In genomic region chr2:238426568-238427434, GRCh38 we compare ENCODE assay signal across 8 cellular contexts. TPM values are rescaled to one million over a fixed set of nuclear protein-coding genes. Genes with fewer than 3 reads are reported as not detected.
DNase-seq lines count a peak whose midpoint lies in the region; ATAC-seq, FAIRE-seq and TF ChIP-seq lines count a peak whose summit lies in the region.

A gene with protein sequence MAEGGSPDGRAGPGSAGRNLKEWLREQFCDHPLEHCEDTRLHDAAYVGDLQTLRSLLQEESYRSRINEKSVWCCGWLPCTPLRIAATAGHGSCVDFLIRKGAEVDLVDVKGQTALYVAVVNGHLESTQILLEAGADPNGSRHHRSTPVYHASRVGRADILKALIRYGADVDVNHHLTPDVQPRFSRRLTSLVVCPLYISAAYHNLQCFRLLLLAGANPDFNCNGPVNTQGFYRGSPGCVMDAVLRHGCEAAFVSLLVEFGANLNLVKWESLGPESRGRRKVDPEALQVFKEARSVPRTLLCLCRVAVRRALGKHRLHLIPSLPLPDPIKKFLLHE (plus strand): TSS chr2:238426927. CDS start chr2:238427071, 144 bp downstream.

- DNase-seq in DMS 273 treated with DMSO at 0.1 percent for 48 hours (lab: John Stamatoyannopoulos, UW) (peak; percentile 46), HTR-8/SVneo (ENCODE audit: insufficient read length, low spot score) (peak; percentile 80), RPMI7951 (ENCODE audit: low read depth) (peak; percentile 94), fibroblast of mammary gland (ENCODE audit: low read depth) (peak; percentile 88)
- DNase-seq in activated T-helper 1 cell treated with anti-CD3 and anti-CD28 coated beads, Interleukin-12 subunit alpha, Interleukin-12 subunit beta, Interleukin-2, Interleukin-4 antibody, amounts not matched to agents 30 ng/mL and 10 ng/mL and 1 ng/mL, durations not matched to agents 14 hours and 24 hours and 36 hours (ENCODE audit: low spot score) = peak; percentile 77
- DNase-seq in natural killer cell treated with Interleukin-12 subunit alpha and Interleukin-12 subunit beta and Interleukin-15 and Interleukin-18, amount 100 ng/mL, for 72 hours (ENCODE audit: low spot score) = peak; percentile 91

- no peaks in the 10 kb centered on the region for H3K9me3 Mint-ChIP-seq in activated T-helper 1 cell treated with anti-CD3 and anti-CD28 coated beads, Interleukin-12 subunit alpha, Interleukin-12 subunit beta, Interleukin-2, Interleukin-4 antibody, amounts not matched to agents 30 ng/mL and 10 ng/mL and 1 ng/mL, durations not matched to agents 14 hours and 24 hours and 36 hours
- no peaks in the 10 kb centered on the region for H3K9me3 Mint-ChIP-seq in natural killer cell treated with Interleukin-12 subunit alpha and Interleukin-12 subunit beta and Interleukin-15 and Interleukin-18, amount 100 ng/mL, for 72 hours
- H3K9me3 Mint-ChIP-seq in stimulated activated naive CD8-positive, alpha-beta T cell treated with anti-CD3 and anti-CD28 coated beads, Interleukin-15, Interleukin-2, amounts not matched to agents 100 ng/mL and 50 ng/mL, for 24 hours = no peaks in the 10 kb centered on the region

- no peaks in the 10 kb centered on the region for H3K27me3 Mint-ChIP-seq in activated T-helper 1 cell treated with anti-CD3 and anti-CD28 coated beads, Interleukin-12 subunit alpha, Interleukin-12 subunit beta, Interleukin-2, Interleukin-4 antibody, amounts not matched to agents 30 ng/mL and 10 ng/mL and 1 ng/mL, durations not matched to agents 14 hours and 24 hours and 36 hours (ENCODE audit: insufficient read depth)
- no peaks in the 10 kb centered on the region for H3K27me3 Mint-ChIP-seq in natural killer cell treated with Interleukin-12 subunit alpha and Interleukin-12 subunit beta and Interleukin-15 and Interleukin-18, amount 100 ng/mL, for 72 hours
- no peaks in the 10 kb centered on the region for H3K27me3 Mint-ChIP-seq in stimulated activated naive CD8-positive, alpha-beta T cell treated with anti-CD3 and anti-CD28 coated beads, Interleukin-15, Interleukin-2, amounts not matched to agents 100 ng/mL and 50 ng/mL, for 24 hours

- TF ChIP-seq CTCF in fibroblast of mammary gland (conservative IDR thresholded peaks at IDR 0.05; ENCODE audit: control insufficient read depth, insufficient read depth, low read depth, low read length) = no peak

- intact Hi-C loops in activated T-helper 1 cell treated with anti-CD3 and anti-CD28 coated beads, Interleukin-12 subunit alpha, Interleukin-12 subunit beta, Interleukin-2, Interleukin-4 antibody, amounts not matched to agents 30 ng/mL and 10 ng/mL and 1 ng/mL, durations not matched to agents 14 hours and 24 hours and 36 hours (cut with micrococcal nuclease) = loop anchor here (1.0 to 5.0 kb wide), 7 partner anchors 12 to 460 kb away; partner anchors contain the start of genes ILKAP, TRAF3IP1 and UBE2F

- FAIRE-seq in HTR-8/SVneo (lab: Jason Lieb, UNC) = peak; percentile 93

- H3K27ac Mint-ChIP-seq in activated T-helper 1 cell treated with anti-CD3 and anti-CD28 coated beads, Interleukin-12 subunit alpha, Interleukin-12 subunit beta, Interleukin-2, Interleukin-4 antibody, amounts not matched to agents 30 ng/mL and 10 ng/mL and 1 ng/mL, durations not matched to agents 14 hours and 24 hours and 36 hours = peak within 1 kb of the TSS; percentile 94
- H3K27ac Mint-ChIP-seq in natural killer cell treated with Interleukin-12 subunit alpha and Interleukin-12 subunit beta and Interleukin-15 and Interleukin-18, amount 100 ng/mL, for 72 hours = peak within 1 kb of the TSS; percentile 89 to 92
- H3K27ac Mint-ChIP-seq in stimulated activated naive CD8-positive, alpha-beta T cell treated with anti-CD3 and anti-CD28 coated beads, Interleukin-15, Interleukin-2, amounts not matched to agents 100 ng/mL and 50 ng/mL, for 24 hours = peak within 1 kb of the TSS; percentile 91

- peak within 1 kb of the TSS; percentile 93 for H3K4me3 Mint-ChIP-seq in activated T-helper 1 cell treated with anti-CD3 and anti-CD28 coated beads, Interleukin-12 subunit alpha, Interleukin-12 subunit beta, Interleukin-2, Interleukin-4 antibody, amounts not matched to agents 30 ng/mL and 10 ng/mL and 1 ng/mL, durations not matched to agents 14 hours and 24 hours and 36 hours
- peak within 1 kb of the TSS; percentile 86 for H3K4me3 Mint-ChIP-seq in natural killer cell treated with Interleukin-12 subunit alpha and Interleukin-12 subunit beta and Interleukin-15 and Interleukin-18, amount 100 ng/mL, for 72 hours
- peak within 1 kb of the TSS; percentile 93 for H3K4me3 Mint-ChIP-seq in stimulated activated naive CD8-positive, alpha-beta T cell treated with anti-CD3 and anti-CD28 coated beads, Interleukin-15, Interleukin-2, amounts not matched to agents 100 ng/mL and 50 ng/mL, for 24 hours

- ATAC-seq in GM21381 (IDR thresholded peaks at IDR 0.05; ENCODE audit: unreplicated experiment) = peak; percentile 82
- ATAC-seq in natural killer cell treated with Interleukin-12 subunit alpha and Interleukin-12 subunit beta and Interleukin-15 and Interleukin-18, amount 100 ng/mL, for 72 hours = peak; percentile 92

- peaks cover 28% of the 10 kb centered on the region for H3K4me1 Mint-ChIP-seq in activated T-helper 1 cell treated with anti-CD3 and anti-CD28 coated beads, Interleukin-12 subunit alpha, Interleukin-12 subunit beta, Interleukin-2, Interleukin-4 antibody, amounts not matched to agents 30 ng/mL and 10 ng/mL and 1 ng/mL, durations not matched to agents 14 hours and 24 hours and 36 hours (ENCODE audit: low read depth)
- peaks cover 41% of the 10 kb centered on the region in 2 donors for H3K4me1 Mint-ChIP-seq in natural killer cell treated with Interleukin-12 subunit alpha and Interleukin-12 subunit beta and Interleukin-15 and Interleukin-18, amount 100 ng/mL, for 72 hours (ENCODE audit: low read depth in 2 of 2)
- H3K4me1 Mint-ChIP-seq in stimulated activated naive CD8-positive, alpha-beta T cell treated with anti-CD3 and anti-CD28 coated beads, Interleukin-15, Interleukin-2, amounts not matched to agents 100 ng/mL and 50 ng/mL, for 24 hours (ENCODE audit: low read depth) = peaks cover 46% of the 10 kb centered on the region

- H3K36me3 Mint-ChIP-seq in activated T-helper 1 cell treated with anti-CD3 and anti-CD28 coated beads, Interleukin-12 subunit alpha, Interleukin-12 subunit beta, Interleukin-2, Interleukin-4 antibody, amounts not matched to agents 30 ng/mL and 10 ng/mL and 1 ng/mL, durations not matched to agents 14 hours and 24 hours and 36 hours (ENCODE audit: low read depth) = peaks cover 22% of the 10 kb centered on the region
- peaks cover 7% of the 10 kb centered on the region for H3K36me3 Mint-ChIP-seq in natural killer cell treated with Interleukin-12 subunit alpha and Interleukin-12 subunit beta and Interleukin-15 and Interleukin-18, amount 100 ng/mL, for 72 hours
- H3K36me3 Mint-ChIP-seq in stimulated activated naive CD8-positive, alpha-beta T cell treated with anti-CD3 and anti-CD28 coated beads, Interleukin-15, Interleukin-2, amounts not matched to agents 100 ng/mL and 50 ng/mL, for 24 hours (ENCODE audit: low read depth) = peaks cover 27% of the 10 kb centered on the region

- H3K4me3 ChIP-seq in fibroblast of mammary gland (ENCODE audit: control insufficient read depth, low read depth, low read length) = peak within 1 kb of the TSS; percentile 92

RNA-seq across cellular contexts. Expression of the gene that starts here (rescaled TPM):
- 23.5 and 27.4 TPM in 2 replicates for total RNA-seq in RPMI7951 (2014; rRNA removed; shearing (Covaris generic))
- total RNA-seq in activated T-helper 1 cell treated with anti-CD3 and anti-CD28 coated beads, Interleukin-12 subunit alpha, Interleukin-12 subunit beta, Interleukin-2, Interleukin-4 antibody, amounts not matched to agents 30 ng/mL and 10 ng/mL and 1 ng/mL, durations not matched to agents 14 hours and 24 hours and 36 hours = 32.4 and 35.2 TPM in 2 replicates
- 10 to 100 TPM; 50.2 to 63.3 TPM for total RNA-seq in natural killer cell treated with Interleukin-12 subunit alpha and Interleukin-12 subunit beta and Interleukin-15 and Interleukin-18, amount 100 ng/mL, for 72 hours

Comparison
In these comparisons a context has a peak if more than half of its experiments do, and no peak if none do; other contexts are left out.
1. Peak in every context shown above with its lines: DNase-seq, ATAC-seq and H3K4me3 ChIP-seq.